In genomic region chr1:202282596-202283283, GRCh38 we compare ENCODE assay signal across 12 cellular contexts. TPM values are rescaled to one million over a fixed set of nuclear protein-coding genes. Genes with fewer than 3 reads are reported as not detected.
DNase-seq lines count a peak whose midpoint lies in the region; ATAC-seq, FAIRE-seq and TF ChIP-seq lines count a peak whose summit lies in the region.
"Had no signal": no experiment of that assay in that cellular context is flagged by ENCODE, and none has a peak within 500 bp of the region (broad histone marks: within the 10 kb centered on the region; RNA-seq: fewer than 3 reads in every experiment).

No MANE protein-coding gene starts in this region.

- no peak overlapping the region for H3K9ac ChIP-seq in KMS-11

- H2AFZ ChIP-seq in KMS-11 (ENCODE audit: low read depth) = no peak overlapping the region

- H3K4me2 ChIP-seq in KMS-11 = peak overlapping the region; percentile 29; the same call in 1 of the 2 replicates

- intact Hi-C loops in MCF 10A (cut with micrococcal nuclease) = loop anchor here (2.0 kb wide), 1 partner anchor 32 kb away; no protein-coding TSS in a partner anchor

- H3K4me3 ChIP-seq in AG10803 (ENCODE audit: low read length) (no peak overlapping the region), KMS-11 (IDR thresholded peaks at IDR 0.05; ENCODE audit: insufficient read depth, low read depth, low read length) (peak overlapping the region; percentile 52)

- BruUV-seq in MCF 10A (replicated peaks; lab: Mats Ljungman, UMichigan) = no TSS peak

- H3K4me3 Mint-ChIP-seq in MCF 10A (ENCODE audit: unreplicated experiment) = peak overlapping the region; percentile 4
- H3K4me3 Mint-ChIP-seq: activated naive CD8-positive, alpha-beta T cell; stimulated activated naive CD8-positive, alpha-beta T cell treated with anti-CD3 and anti-CD28 coated beads, Interleukin-15, amount 100 ng/mL, for 72 hours; T-cell had no signal

- H3K36me3 ChIP-seq in KMS-11 (ENCODE audit: insufficient read depth) = no peaks in the 10 kb centered on the region

- peaks cover 29% of the 10 kb centered on the region for H3K4me1 ChIP-seq in KMS-11 (ENCODE audit: low read depth, poor library complexity, severe bottlenecking)

- FAIRE-seq in GM12892 (lab: Jason Lieb, UNC) = no peak

- TF ChIP-seq CTCF in AG10803 (conservative IDR thresholded peaks at IDR 0.05; ENCODE audit: low read length) (no peak), KMS-11 (conservative IDR thresholded peaks at IDR 0.05; ENCODE audit: low read depth, low read length) (no peak), MCF 10A (IDR thresholded peaks at IDR 0.05; ENCODE audit: unreplicated experiment) (no peak), omental fat pad (IDR thresholded peaks at IDR 0.05) (no peak)

- peaks cover 56% of the 10 kb centered on the region for H3K4me1 Mint-ChIP-seq in MCF 10A (ENCODE audit: insufficient read depth, unreplicated experiment)

- no peaks in the 10 kb centered on the region for H3K9me3 Mint-ChIP-seq in MCF 10A (ENCODE audit: unreplicated experiment)
- H3K9me3 Mint-ChIP-seq: stimulated activated naive CD8-positive, alpha-beta T cell treated with anti-CD3 and anti-CD28 coated beads, Interleukin-15, amount 100 ng/mL, for 72 hours; T-cell had no signal

- H3K27me3 ChIP-seq in KMS-11 (ENCODE audit: insufficient read depth, low read depth) = no peaks in the 10 kb centered on the region

- no peak overlapping the region for H3K27ac ChIP-seq in KMS-11
- H3K27ac ChIP-seq: HL-60 had no signal

- no peaks in the 10 kb centered on the region for H4K20me1 ChIP-seq in KMS-11 (ENCODE audit: insufficient read depth)

- POLR2A ChIA-PET in MCF 10A (lab: Yijun Ruan, JAX) = interaction anchor here (0.6 to 6.3 kb wide), 25 partner anchors 8 to 399 kb away, joined by 3 to 68 read pairs (median 4); partner anchors contain the start of gene UBE2T

- H3K36me3 Mint-ChIP-seq in MCF 10A (ENCODE audit: insufficient read depth, unreplicated experiment) = peaks cover 7% of the 10 kb centered on the region
- H3K36me3 Mint-ChIP-seq: activated naive CD8-positive, alpha-beta T cell; T-cell had no signal

- peaks cover 8% of the 10 kb centered on the region for H3K27me3 Mint-ChIP-seq in MCF 10A (ENCODE audit: insufficient read depth, unreplicated experiment)
- H3K27me3 Mint-ChIP-seq: T-cell had no signal

- ATAC-seq in omental fat pad (ENCODE audit: low FRiP score) (peak; percentile 42), HG02840 (IDR thresholded peaks at IDR 0.05; ENCODE audit: low FRiP score, unreplicated experiment) (no peak), GM19351 (IDR thresholded peaks at IDR 0.05; ENCODE audit: unreplicated experiment) (no peak)

- CTCF ChIA-PET in MCF 10A (lab: Yijun Ruan, JAX) = interaction anchor here (0.6 to 5.7 kb wide), 13 partner anchors 8 to 397 kb away, joined by 3 to 47 read pairs (median 8); partner anchors contain the start of gene LGR6

- no peaks in the 10 kb centered on the region for H3K79me2 ChIP-seq in KMS-11 (ENCODE audit: insufficient read depth, low read depth)

- TF ChIP-seq POLR2A in GM12892 (IDR thresholded peaks at IDR 0.05; ENCODE audit: low read depth, low read length) = no peak

- peak overlapping the region; percentile 82 for H3K27ac Mint-ChIP-seq in MCF 10A (ENCODE audit: low read depth, unreplicated experiment)
- H3K27ac Mint-ChIP-seq: activated naive CD8-positive, alpha-beta T cell; stimulated activated naive CD8-positive, alpha-beta T cell treated with anti-CD3 and anti-CD28 coated beads, Interleukin-15, amount 100 ng/mL, for 72 hours; T-cell had no signal

- DNase-seq in AG10803 (ENCODE audit: low read depth) (peak; percentile 29), MCF 10A (ENCODE audit: unreplicated experiment) (peak; percentile 76), omental fat pad (ENCODE audit: low spot score) (no peak), GM12892 (ENCODE audit: insufficient read length) (no peak), NK-92 (lab: John Stamatoyannopoulos, UW; ENCODE audit: unreplicated experiment) (no peak)
- DNase-seq: stimulated activated naive CD8-positive, alpha-beta T cell treated with anti-CD3 and anti-CD28 coated beads, Interleukin-15, amount 100 ng/mL, for 72 hours had no signal

RNA-seq across cellular contexts. Expression of gene UBE2T, which starts 59.0 kb away (rescaled TPM):
- 29.1 and 31.9 TPM in 2 replicates for total RNA-seq in MCF 10A (2022)
- total RNA-seq in omental fat pad = 1 to 10 TPM; 2.3 to 5.2 (median 3.2) TPM
- 104 TPM for polyA plus RNA-seq in GM12892 (2012; ENCODE audit: missing spikeins)

Comparison
In these comparisons a context has a peak if more than half of its experiments do, and no peak if none do; other contexts are left out.
1. DNase-seq: peak in AG10803 (single experiment) and MCF 10A (single experiment); none in omental fat pad (single experiment), GM12892 (single experiment) and NK-92 (single experiment).